16 cellular contexts compared by ENCODE assay signal in the genomic region with DNA sequence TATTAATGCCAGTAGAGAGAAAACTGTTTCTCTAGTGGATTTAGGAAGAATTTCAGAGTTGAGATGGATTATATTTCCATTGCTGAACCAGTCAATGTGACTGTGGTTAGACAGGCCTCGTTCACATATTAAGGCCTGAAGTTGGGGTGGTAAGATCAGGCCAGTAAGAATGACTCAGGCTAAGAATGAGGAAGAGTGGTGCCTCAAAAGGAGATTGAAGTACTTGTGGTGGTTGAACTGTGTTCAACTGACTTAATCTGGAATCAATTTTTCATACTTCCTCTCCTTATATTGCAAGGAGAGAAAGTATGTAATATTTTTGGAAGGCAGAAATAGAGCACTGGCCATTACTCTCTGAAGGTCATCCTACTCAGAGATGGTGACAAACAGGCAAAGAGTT. TPM values are rescaled to one million over a fixed set of nuclear protein-coding genes. Genes with fewer than 3 reads are reported as not detected.
DNase-seq lines count a peak whose midpoint lies in the region; ATAC-seq and TF ChIP-seq lines count a peak whose summit lies in the region.
"Had no signal": no experiment of that assay in that cellular context is flagged by ENCODE, and none has a peak within 500 bp of the region (broad histone marks: within the 10 kb centered on the region; RNA-seq: fewer than 3 reads in every experiment).

No MANE protein-coding gene starts in this region.

- in situ Hi-C loops in brain microvascular endothelial cell (cut with HindIII; ENCODE audit: low pct_ligation_motif_present, low sequenced_read_pairs): no loop called here

- DNase-seq in EH (ENCODE audit: low read depth) (peak; percentile 75), MV-4-11 (lab: John Stamatoyannopoulos, UW) (peak; percentile 98), brain microvascular endothelial cell (peak; percentile 25), myocyte (ENCODE audit: low read depth) (peak; percentile 48), NCI-H2196 (lab: John Stamatoyannopoulos, UW; ENCODE audit: unreplicated experiment) (no peak), NCI-H345 treated with DMSO at 0.1 percent for 48 hours (lab: John Stamatoyannopoulos, UW; ENCODE audit: unreplicated experiment) (no peak), NCI-H1092 (lab: John Stamatoyannopoulos, UW) (no peak)
- DNase-seq: activated CD4-positive, alpha-beta T cell treated with anti-CD3 and anti-CD28 coated beads for 4 hours; NCI-H1694; NK-92 treated with Interleukin-12 subunit alpha and Interleukin-12 subunit beta, amount 100 ng/mL, for 24 hours; stimulated activated CD4-positive, alpha-beta T cell treated with anti-CD3 and anti-CD28 coated beads, Interleukin-15, amount 100 ng/mL, for 24 hours; stimulated activated CD8-positive, alpha-beta memory T cell treated with anti-CD3 and anti-CD28 coated beads, Interleukin-4, amount 100 ng/mL, for 48 hours had no signal

- no peaks in the 10 kb centered on the region for H3K36me3 ChIP-seq in brain microvascular endothelial cell (replicated peaks)
- H3K36me3 ChIP-seq: BLaER1, breast epithelium had no signal

- H3K27ac ChIP-seq in brain microvascular endothelial cell: peak overlapping the region; percentile 32
- H3K27ac ChIP-seq: BLaER1, breast epithelium had no signal

- no peak for TF ChIP-seq CTCF in brain microvascular endothelial cell (IDR thresholded peaks at IDR 0.05; ENCODE audit: low read depth, low read length, missing control alignments)

- no peak overlapping the region for H3K4me3 ChIP-seq in brain microvascular endothelial cell (ENCODE audit: low read depth, low read length)
- H3K4me3 ChIP-seq: BLaER1, breast epithelium had no signal

- no peak for ATAC-seq in GM18858 (IDR thresholded peaks at IDR 0.05; ENCODE audit: unreplicated experiment)
- ATAC-seq: activated T-helper 17 cell treated with anti-CD3 and anti-CD28 coated beads, Interleukin-2, amount 50 U/mL, for 72 hours had no signal

- H3K27me3 ChIP-seq in brain microvascular endothelial cell (replicated peaks): no peaks in the 10 kb centered on the region
- H3K27me3 ChIP-seq: BLaER1, breast epithelium had no signal

RNA-seq across cellular contexts. Expression of a gene that starts 37.8 kb away (rescaled TPM):
- total RNA-seq in myocyte: 45.9 and 47.7 TPM in 2 replicates
- polyA plus RNA-seq in myocyte (2012): 14.5 TPM

Comparison
In these comparisons a context has a peak if more than half of its experiments do, and no peak if none do; other contexts are left out.
1. DNase-seq: peak in EH (single experiment), MV-4-11 (single experiment), brain microvascular endothelial cell (single experiment) and myocyte (single experiment); none in NCI-H2196 (single experiment), NCI-H345 treated with DMSO at 0.1 percent for 48 hours (single experiment) and NCI-H1092 (single experiment).